18 cellular contexts compared by ENCODE assay signal in genomic region chr14:90405101-90405500, GRCh38. TPM values are rescaled to one million over a fixed set of nuclear protein-coding genes. Genes with fewer than 3 reads are reported as not detected.
DNase-seq lines count a peak whose midpoint lies in the region; ATAC-seq, FAIRE-seq and TF ChIP-seq lines count a peak whose summit lies in the region.
"Had no signal": no experiment of that assay in that cellular context is flagged by ENCODE, and none has a peak within 500 bp of the region (broad histone marks: within the 10 kb centered on the region; RNA-seq: fewer than 3 reads in every experiment).

No MANE protein-coding gene starts in this region.

- H3K4me2 ChIP-seq in HepG2 (ENCODE audit: low read depth, low read length): no peak overlapping the region

- H3K4me1 Mint-ChIP-seq in activated CD8-positive, alpha-beta T cell treated with anti-CD3 and anti-CD28 coated beads for 36 hours (ENCODE audit: low read depth): peaks cover 73% of the 10 kb centered on the region

- H3K27me3 ChIP-seq in HepG2 (ENCODE audit: control insufficient read depth in 1 of 2, insufficient read depth in 2 of 2, low read length in 2 of 2) (no peaks in the 10 kb centered on the region), right lobe of liver (no peaks in the 10 kb centered on the region)
- H3K27me3 ChIP-seq: esophagus squamous epithelium, heart right ventricle had no signal

- CTCF ChIA-PET in HepG2 (lab: Yijun Ruan, JAX; ENCODE audit: low intra/inter-chr PET ratio, low total read pairs): no interaction called here
- CTCF ChIA-PET in activated CD8-positive, alpha-beta T cell treated with anti-CD3 and anti-CD28 coated beads for 36 hours (lab: Charles Lee): no interaction called here

- in situ Hi-C loops in HepG2 (cut with HindIII; ENCODE audit: extremely low pct_ligation_motif_present, low pct_unique_long_range_greater_than_20kb): loop anchor here (10.0 kb wide), 1 partner anchor 290 kb away; no protein-coding TSS in a partner anchor

- peaks cover 67% of the 10 kb centered on the region for H3K36me3 Mint-ChIP-seq in activated CD8-positive, alpha-beta T cell treated with anti-CD3 and anti-CD28 coated beads for 36 hours (ENCODE audit: low read depth)

- H3K36me3 ChIP-seq in HepG2 (replicated peaks in 1 of 2; ENCODE audit: control insufficient read depth in 1 of 2, insufficient read depth in 2 of 2, low read length in 2 of 2) (peaks cover 27 to 55% of the 10 kb centered on the region in 2 experiments), right lobe of liver (peaks cover 12 to 63% (median 44%) of the 10 kb centered on the region in 4 donors)

- TSS peak; percentile 9 for BruUV-seq in HepG2 (replicated peaks; lab: Mats Ljungman, UMichigan)

- H3K27ac ChIP-seq in HepG2 (ENCODE audit: extremely low read length, insufficient read depth, low read length) (no peak overlapping the region), right lobe of liver (no peak overlapping the region)

- H3K4me1 ChIP-seq in HepG2 (ENCODE audit: insufficient read depth, low read length) (peaks cover 15% of the 10 kb centered on the region), right lobe of liver (peaks cover 0 to 6% (median 1%) of the 10 kb centered on the region in 4 donors)

- H3K4me3 Mint-ChIP-seq in activated CD8-positive, alpha-beta T cell treated with anti-CD3 and anti-CD28 coated beads for 36 hours: no peak overlapping the region
- H3K4me3 Mint-ChIP-seq: memory B cell had no signal

- H3K27me3 Mint-ChIP-seq in activated CD8-positive, alpha-beta T cell treated with anti-CD3 and anti-CD28 coated beads for 36 hours: no peaks in the 10 kb centered on the region
- H3K27me3 Mint-ChIP-seq: memory B cell had no signal

- no peak; a peak in 1 of 4 replicates for TF ChIP-seq POLR2A in HepG2 (IDR thresholded peaks at IDR 0.05; ENCODE audit: insufficient read depth in 1 of 2, low read depth in 2 of 2, low read length in 2 of 2)
- no peak for TF ChIP-seq POLR2A in right lobe of liver (IDR thresholded peaks at IDR 0.05)
- TF ChIP-seq POLR2A in H54 (IDR thresholded peaks at IDR 0.05; ENCODE audit: low read depth, low read length): no peak

- FAIRE-seq in HepG2 (lab: Jason Lieb, UNC) (no peak), H54 (lab: Jason Lieb, UNC) (no peak)
- FAIRE-seq: islet of Langerhans, RCC 7860 had no signal

- POLR2A ChIA-PET in HepG2 (lab: Yijun Ruan, JAX): no interaction called here
- POLR2A ChIA-PET in activated CD8-positive, alpha-beta T cell treated with anti-CD3 and anti-CD28 coated beads for 36 hours (lab: Charles Lee): interaction anchor here (1.8 to 15.4 kb wide), 2 partner anchors 13 to 22 kb away, joined by 5 to 365 read pairs; no protein-coding TSS in a partner anchor

- H3K9me3 ChIP-seq in HepG2 (ENCODE audit: low read length): no peaks in the 10 kb centered on the region
- no peaks in the 10 kb centered on the region for H3K9me3 ChIP-seq in right lobe of liver
- H3K9me3 ChIP-seq: esophagus squamous epithelium, heart right ventricle had no signal

- no peaks in the 10 kb centered on the region for H3K9me3 Mint-ChIP-seq in activated CD8-positive, alpha-beta T cell treated with anti-CD3 and anti-CD28 coated beads for 36 hours
- H3K9me3 Mint-ChIP-seq: memory B cell had no signal

- intact Hi-C loops in HepG2 (cut with micrococcal nuclease; ENCODE audit: unreplicated experiment) (no loop called here), right lobe of liver (cut with DNase I) (no loop called here)
- intact Hi-C loops in activated CD8-positive, alpha-beta T cell treated with anti-CD3 and anti-CD28 coated beads for 36 hours (cut with micrococcal nuclease): no loop called here

- WGBS in HepG2 (ENCODE audit: low lambda C conversion rate): 87% methylated on average over 9 of the region's 9 CpGs
- WGBS in right lobe of liver (ENCODE audit: insufficient coverage, low coverage, low lambda C conversion rate, missing lambda C conversion rate): 90% methylated on average over 7 of the region's 9 CpGs

- H2AFZ ChIP-seq in HepG2 (ENCODE audit: low read length): no peak overlapping the region

- peak; percentile 11 for DNase-seq in HepG2 (ENCODE audit: low spot score)
- no peak for DNase-seq in right lobe of liver
- DNase-seq in activated CD8-positive, alpha-beta T cell treated with anti-CD3 and anti-CD28 coated beads for 36 hours: no peak
- DNase-seq in kidney tubule cell (ENCODE audit: low spot score): peak; percentile 90
- DNase-seq in H54 (ENCODE audit: insufficient read length, low spot score): no peak
- DNase-seq in SKM-1 treated with dmso at 0.1 percent for 144 hours (lab: John Stamatoyannopoulos, UW; ENCODE audit: unreplicated experiment): no peak
- DNase-seq: activated CD8-positive, alpha-beta memory T cell treated with anti-CD3 and anti-CD28 coated beads for 24 hours; activated effector memory CD4-positive, alpha-beta T cell treated with Interleukin-2 at 50 U/mL for 16 hours; DND-41; esophagus squamous epithelium; heart right ventricle; MM.1S; NCI-H774 had no signal

- H4K20me1 ChIP-seq in HepG2 (ENCODE audit: insufficient read depth, low read length): peaks cover 6% of the 10 kb centered on the region; the same call in 1 of the 2 replicates

- no peak for TF ChIP-seq CTCF in HepG2 (CRISPR knock-in tag; IDR thresholded peaks at IDR 0.05)
- no peak for TF ChIP-seq CTCF in right lobe of liver (IDR thresholded peaks at IDR 0.05)
- no peak for TF ChIP-seq CTCF in activated CD8-positive, alpha-beta T cell treated with anti-CD3 and anti-CD28 coated beads for 36 hours (IDR thresholded peaks at IDR 0.05)

- TF ChIP-seq RAD21 in HepG2 (CRISPR knock-in tag; IDR thresholded peaks at IDR 0.05): no peak

- no peak overlapping the region for H3K9ac ChIP-seq in HepG2 (ENCODE audit: insufficient read depth, low read depth, low read length)

- H3K27ac Mint-ChIP-seq in activated CD8-positive, alpha-beta T cell treated with anti-CD3 and anti-CD28 coated beads for 36 hours: peak overlapping the region; percentile 22
- H3K27ac Mint-ChIP-seq: memory B cell had no signal

- H3K79me2 ChIP-seq in HepG2 (ENCODE audit: insufficient read depth, low read length): peaks cover 8% of the 10 kb centered on the region

- TF ChIP-seq EP300 in HepG2 (IDR thresholded peaks at IDR 0.05; ENCODE audit: low read depth in 2 of 2, low read length in 2 of 2) (no peak), HepG2 (CRISPR knock-in tag; IDR thresholded peaks at IDR 0.05; ENCODE audit: borderline replicate concordance) (no peak)

- ATAC-seq in HepG2: peak; percentile 37; the same call in 2 of the 3 replicates
- ATAC-seq in right lobe of liver: no peak
- ATAC-seq in activated CD8-positive, alpha-beta T cell treated with anti-CD3 and anti-CD28 coated beads for 36 hours: no peak
- ATAC-seq in GM21367 (IDR thresholded peaks at IDR 0.05; ENCODE audit: unreplicated experiment): no peak
- ATAC-seq in HG02623 (IDR thresholded peaks at IDR 0.05; ENCODE audit: unreplicated experiment): no peak
- ATAC-seq: heart right ventricle had no signal

- no peak overlapping the region for H3K4me3 ChIP-seq in HepG2 (replicated peaks in 1 of 3; ENCODE audit: insufficient read depth in 1 of 3, low read depth in 2 of 3, low read length in 3 of 3)
- H3K4me3 ChIP-seq in right lobe of liver: no peak overlapping the region
- H3K4me3 ChIP-seq: esophagus squamous epithelium, heart right ventricle had no signal

TF ChIP-seq in HepG2, 621 proteins besides CTCF, POLR2A, EP300 and RAD21 (continues in another document):
- TF ChIP-seq MIER3 (CRISPR knock-in tag; IDR thresholded peaks at IDR 0.05; ENCODE audit: borderline replicate concordance): no peak
- TF ChIP-seq ZNF775 (CRISPR knock-in tag; IDR thresholded peaks at IDR 0.05; ENCODE audit: borderline replicate concordance): no peak
- no peak for TF ChIP-seq ZNF510 (CRISPR knock-in tag; IDR thresholded peaks at IDR 0.05; ENCODE audit: low read depth)
- no peak for TF ChIP-seq ZNF549 (CRISPR knock-in tag; IDR thresholded peaks at IDR 0.05)

RNA-seq across cellular contexts. Expression of gene CALM1, which starts 8.3 kb away (rescaled TPM):
- total RNA-seq in HepG2 (2016; rRNA removed; fragmentation: Illumina TruSeq; extraction: Trizol): 238 and 346 TPM in 2 replicates
- 29.6 and 47.4 TPM in 2 replicates for total RNA-seq in HepG2 (2016; cell fraction: cytosol; rRNA removed; fragmentation: Illumina TruSeq; extraction: Trizol; ENCODE audit: low read depth)
- 242 and 366 TPM in 2 replicates for total RNA-seq in HepG2 (2016; cell fraction: insoluble cytoplasmic fraction; rRNA removed; fragmentation: Illumina TruSeq; extraction: Trizol)
- 98.2 and 111 TPM in 2 replicates for total RNA-seq in HepG2 (2016; cell fraction: membrane; rRNA removed; fragmentation: Illumina TruSeq; extraction: Trizol)
- total RNA-seq in HepG2 (2016; cell fraction: nucleus; rRNA removed; fragmentation: Illumina TruSeq; extraction: Trizol): 91.7 and 108 TPM in 2 replicates
- 80.5 and 110 TPM in 2 replicates for polyA plus RNA-seq in HepG2 (2011; rRNA removed)
- 96.0 and 112 TPM in 2 replicates for polyA plus RNA-seq in HepG2 (2011; cell fraction: cytosol; rRNA removed)
- 50.1 and 52.3 TPM in 2 replicates for polyA plus RNA-seq in HepG2 (2011; cell fraction: nucleus; rRNA removed)
- 119 and 120 TPM in 2 replicates for polyA plus RNA-seq in HepG2 (2012)
- 40.5 and 51.9 TPM in 2 replicates for polyA plus RNA-seq in HepG2 (2016; cell fraction: cytosol; fragmentation: Illumina TruSeq; extraction: Trizol; ENCODE audit: low read depth)
- polyA plus RNA-seq in HepG2 (2016; cell fraction: insoluble cytoplasmic fraction; fragmentation: Illumina TruSeq; extraction: Trizol; ENCODE audit: low read depth): 366 and 395 TPM in 2 replicates
- 92.6 and 101 TPM in 2 replicates for polyA plus RNA-seq in HepG2 (2016; cell fraction: membrane; fragmentation: Illumina TruSeq; extraction: Trizol; ENCODE audit: low read depth)
- 160 and 164 TPM in 2 replicates for polyA plus RNA-seq in HepG2 (2016; cell fraction: nucleus; fragmentation: Illumina TruSeq; extraction: Trizol; ENCODE audit: insufficient read depth, low read depth)
- 189 and 213 TPM in 2 replicates for polyA minus RNA-seq in HepG2 (2011; rRNA and poly(A)+ RNA removed; ENCODE audit: low replicate concordance)
- 93.2 and 109 TPM in 2 replicates for polyA minus RNA-seq in HepG2 (2011; cell fraction: cytosol; rRNA and poly(A)+ RNA removed)
- polyA minus RNA-seq in HepG2 (2011; cell fraction: nucleus; rRNA and poly(A)+ RNA removed): 128 and 155 TPM in 2 replicates
- 100 to 1,000 TPM; 143 to 207 (median 161) TPM for total RNA-seq in right lobe of liver
- 100 to 1,000 TPM; 365 to 373 TPM for total RNA-seq in activated CD8-positive, alpha-beta T cell treated with anti-CD3 and anti-CD28 coated beads for 36 hours

Comparison
In these comparisons a context has a peak if more than half of its experiments do, and no peak if none do; other contexts are left out.
1. DNase-seq: peak in HepG2 (single experiment) and kidney tubule cell (single experiment); none in right lobe of liver (0 of 3), activated CD8-positive, alpha-beta T cell treated with anti-CD3 and anti-CD28 coated beads for 36 hours (single experiment), H54 (single experiment) and SKM-1 treated with dmso at 0.1 percent for 144 hours (single experiment).